Comparison of ENCODE assay signal across 18 cellular contexts in genomic region chr10:129472696-129473555, GRCh38. TPM values are rescaled to one million over a fixed set of nuclear protein-coding genes. Genes with fewer than 3 reads are reported as not detected.
DNase-seq lines count a peak whose midpoint lies in the region; ATAC-seq and TF ChIP-seq lines count a peak whose summit lies in the region.
"Had no signal": no experiment of that assay in that cellular context is flagged by ENCODE, and none has a peak within 500 bp of the region (broad histone marks: within the 10 kb centered on the region; RNA-seq: fewer than 3 reads in every experiment).

No MANE protein-coding gene starts in this region.

- H3K27ac Mint-ChIP-seq in activated B cell treated with CpG ODN at 0.5 μM for 24 hours = peak overlapping the region; percentile 87
- peak overlapping the region in 1 of 2 donors; percentile 16 for H3K27ac Mint-ChIP-seq in effector memory CD8-positive, alpha-beta T cell
- H3K27ac Mint-ChIP-seq in CD8-positive, alpha-beta T cell = no peak overlapping the region
- H3K27ac Mint-ChIP-seq: activated naive CD8-positive, alpha-beta T cell had no signal

- intact Hi-C loops in activated B cell treated with CpG ODN at 0.5 μM for 24 hours (cut with micrococcal nuclease) = loop anchor here (5.0 kb wide), 1 partner anchor 1411 kb away; no protein-coding TSS in a partner anchor
- intact Hi-C loops in CD8-positive, alpha-beta T cell (cut with DNase I, micrococcal nuclease) = no loop called here

- no peaks in the 10 kb centered on the region for H3K27me3 ChIP-seq in CD8-positive, alpha-beta T cell (ENCODE audit: insufficient read depth, low read length)
- H3K27me3 ChIP-seq: testis had no signal

- H3K9me3 Mint-ChIP-seq in activated B cell treated with CpG ODN at 0.5 μM for 24 hours = no peaks in the 10 kb centered on the region
- no peaks in the 10 kb centered on the region for H3K9me3 Mint-ChIP-seq in effector memory CD8-positive, alpha-beta T cell
- H3K9me3 Mint-ChIP-seq in CD8-positive, alpha-beta T cell = no peaks in the 10 kb centered on the region

- H3K4me3 Mint-ChIP-seq in activated B cell treated with CpG ODN at 0.5 μM for 24 hours = peak overlapping the region; percentile 62
- H3K4me3 Mint-ChIP-seq in effector memory CD8-positive, alpha-beta T cell = no peak overlapping the region
- no peak overlapping the region for H3K4me3 Mint-ChIP-seq in CD8-positive, alpha-beta T cell
- H3K4me3 Mint-ChIP-seq: activated naive CD8-positive, alpha-beta T cell had no signal

- no peak for TF ChIP-seq CTCF in activated B cell treated with CpG ODN at 0.5 μM for 24 hours (IDR thresholded peaks at IDR 0.05)
- no peak for TF ChIP-seq CTCF in CD8-positive, alpha-beta T cell (IDR thresholded peaks at IDR 0.05)

- no peaks in the 10 kb centered on the region for H3K36me3 ChIP-seq in CD8-positive, alpha-beta T cell (ENCODE audit: insufficient read depth, low read length)

- H3K27me3 Mint-ChIP-seq in activated B cell treated with CpG ODN at 0.5 μM for 24 hours = no peaks in the 10 kb centered on the region
- no peaks in the 10 kb centered on the region for H3K27me3 Mint-ChIP-seq in effector memory CD8-positive, alpha-beta T cell
- H3K27me3 Mint-ChIP-seq in CD8-positive, alpha-beta T cell (ENCODE audit: low read depth) = no peaks in the 10 kb centered on the region
- H3K27me3 Mint-ChIP-seq: activated naive CD8-positive, alpha-beta T cell had no signal

- H3K9me3 ChIP-seq in CD8-positive, alpha-beta T cell (ENCODE audit: low read length) = no peaks in the 10 kb centered on the region
- H3K9me3 ChIP-seq: SK-N-SH, testis had no signal

- H3K27ac ChIP-seq in CD8-positive, alpha-beta T cell (ENCODE audit: low read depth, low read length) = no peak overlapping the region
- H3K27ac ChIP-seq: PC-9, testis had no signal

- H3K4me1 ChIP-seq in CD8-positive, alpha-beta T cell (ENCODE audit: insufficient read depth, low read length) = peaks cover 4% of the 10 kb centered on the region

- H3K4me3 ChIP-seq in CD8-positive, alpha-beta T cell (ENCODE audit: low read depth, low read length) = no peak overlapping the region
- H3K4me3 ChIP-seq: PC-9, testis had no signal

- CTCF ChIA-PET in activated B cell treated with CpG ODN at 0.5 μM for 24 hours (lab: Charles Lee) = no interaction called here
- CTCF ChIA-PET in CD8-positive, alpha-beta T cell (lab: Charles Lee) = interaction anchor here (0.6 kb wide), 1 partner anchor 16 kb away, joined by 3 read pairs; no protein-coding TSS in a partner anchor

- DNase-seq in activated B cell treated with CpG ODN at 0.5 μM for 24 hours (peak; percentile 27), Ammon's horn (ENCODE audit: low spot score) (no peak), RKO (ENCODE audit: low spot score) (no peak)
- DNase-seq in effector memory CD8-positive, alpha-beta T cell = no peak
- DNase-seq in CD8-positive, alpha-beta T cell = no peak
- DNase-seq: activated CD4-positive, CD25-positive, alpha-beta regulatory T cell treated with anti-CD3 and anti-CD28 coated beads, Interleukin-2, amount 50 U/mL, for 72 hours; activated CD8-positive, alpha-beta memory T cell treated with anti-CD3 and anti-CD28 coated beads for 24 hours; hippocampal formation; kidney; NCI-H1105; NCI-H748 treated with DMSO at 0.1 percent for 48 hours; PC-9; SK-N-SH; T1000; testis had no signal

- H3K4me1 Mint-ChIP-seq in activated B cell treated with CpG ODN at 0.5 μM for 24 hours = peaks cover 45% of the 10 kb centered on the region
- H3K4me1 Mint-ChIP-seq in effector memory CD8-positive, alpha-beta T cell (ENCODE audit: low read depth in 2 of 2) = peaks cover 18 to 29% of the 10 kb centered on the region in 2 donors
- H3K4me1 Mint-ChIP-seq in CD8-positive, alpha-beta T cell (ENCODE audit: low read depth) = peaks cover 45% of the 10 kb centered on the region

- H3K36me3 Mint-ChIP-seq in activated B cell treated with CpG ODN at 0.5 μM for 24 hours (ENCODE audit: low read depth) = peaks cover 10% of the 10 kb centered on the region
- H3K36me3 Mint-ChIP-seq in effector memory CD8-positive, alpha-beta T cell (ENCODE audit: insufficient read depth) = peaks cover 5% of the 10 kb centered on the region
- H3K36me3 Mint-ChIP-seq in CD8-positive, alpha-beta T cell = peaks cover 36% of the 10 kb centered on the region

- POLR2A ChIA-PET in activated B cell treated with CpG ODN at 0.5 μM for 24 hours (lab: Charles Lee) = interaction anchor here (0.6 kb wide), 1 partner anchor 131 kb away, joined by 4 read pairs; no protein-coding TSS in a partner anchor
- POLR2A ChIA-PET in CD8-positive, alpha-beta T cell (lab: Charles Lee) = no interaction called here

- ATAC-seq in GM21619 (IDR thresholded peaks at IDR 0.05; ENCODE audit: unreplicated experiment) = peak; percentile 68
- peak; percentile 66 for ATAC-seq in HG03378 (IDR thresholded peaks at IDR 0.05; ENCODE audit: unreplicated experiment)
- peak; percentile 87 for ATAC-seq in activated B cell treated with CpG ODN at 0.5 μM for 24 hours (ENCODE audit: low read depth)
- no peak for ATAC-seq in effector memory CD8-positive, alpha-beta T cell (replicated peaks)
- no peak for ATAC-seq in CD8-positive, alpha-beta T cell

RNA-seq across cellular contexts. Expression of gene MGMT, which starts 5.9 kb away (rescaled TPM):
- 22.5 and 25.8 TPM in 2 replicates for total RNA-seq in activated B cell treated with CpG ODN at 0.5 μM for 24 hours
- 1 to 10 TPM; 6.4 to 7.0 TPM for total RNA-seq in CD8-positive, alpha-beta T cell

Comparison
In these comparisons a context has a peak if more than half of its experiments do, and no peak if none do; other contexts are left out.
1. ATAC-seq: peak in GM21619 (single experiment), HG03378 (single experiment) and activated B cell treated with CpG ODN at 0.5 μM for 24 hours (single experiment); none in effector memory CD8-positive, alpha-beta T cell (single experiment) and CD8-positive, alpha-beta T cell (single experiment).